Comparison of ENCODE assay signal across 17 cellular contexts in the genomic region with DNA sequence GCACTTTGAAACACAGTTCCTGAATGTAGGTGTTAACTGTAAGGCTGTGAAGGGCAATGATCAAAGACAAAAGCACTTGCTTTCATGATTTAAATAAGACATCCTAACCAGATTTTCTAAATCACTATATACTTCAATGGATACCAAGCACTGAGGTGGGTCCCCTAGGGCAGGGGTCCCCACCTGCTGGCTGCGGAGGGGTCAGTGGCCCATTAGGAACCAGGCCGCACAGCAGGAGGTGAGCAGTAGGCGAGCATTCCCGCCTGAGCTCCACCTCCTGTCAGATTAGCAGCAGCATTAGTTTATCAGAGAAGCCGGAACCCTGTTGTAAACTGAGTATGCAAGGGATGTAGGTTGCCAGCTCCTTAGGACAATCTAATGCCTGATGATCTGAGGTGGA. TPM values are rescaled to one million over a fixed set of nuclear protein-coding genes. Genes with fewer than 3 reads are reported as not detected.
DNase-seq lines count a peak whose midpoint lies in the region; ATAC-seq and TF ChIP-seq lines count a peak whose summit lies in the region.
"Had no signal": no experiment of that assay in that cellular context is flagged by ENCODE, and none has a peak within 500 bp of the region (broad histone marks: within the 10 kb centered on the region; RNA-seq: fewer than 3 reads in every experiment).

No MANE protein-coding gene starts in this region.

- CTCF ChIA-PET in MCF 10A (lab: Yijun Ruan, JAX): interaction anchor here (0.6 kb wide), 1 partner anchor 136 kb away, joined by 4 read pairs; no protein-coding TSS in a partner anchor

- no peak for DNase-seq in breast epithelium (ENCODE audit: low spot score in 2 of 2)
- no peak for DNase-seq in MCF 10A (ENCODE audit: unreplicated experiment)
- DNase-seq in activated naive CD4-positive, alpha-beta T cell treated with anti-CD3 and anti-CD28 coated beads, Interleukin-2, amount 50 U/mL, for 72 hours (ENCODE audit: low spot score in 2 of 2): no peak
- DNase-seq in memory B cell (ENCODE audit: low spot score in 2 of 2): no peak
- DNase-seq in thyroid gland: no peak
- DNase-seq in NCI-H2029 (lab: John Stamatoyannopoulos, UW): no peak
- DNase-seq: activated CD4-positive, CD25-positive, alpha-beta regulatory T cell treated with anti-CD3 and anti-CD28 coated beads, Interleukin-2, amount 50 U/mL, for 72 hours; activated effector memory CD4-positive, alpha-beta T cell treated with Interleukin-2 at 50 U/mL for 16 hours; DMS79; left lung; NCI-H1694 treated with DMSO at 0.1 percent for 48 hours; NCI-H510A treated with DMSO at 0.1 percent for 48 hours; PC-3; spleen had no signal

- peaks cover 26% of the 10 kb centered on the region for H3K4me1 Mint-ChIP-seq in MCF 10A (ENCODE audit: insufficient read depth, unreplicated experiment)
- H3K4me1 Mint-ChIP-seq in memory B cell: peaks cover 48% of the 10 kb centered on the region

- H3K9me3 Mint-ChIP-seq in MCF 10A (ENCODE audit: unreplicated experiment) (no peaks in the 10 kb centered on the region), memory B cell (peaks cover 2% of the 10 kb centered on the region)
- H3K9me3 Mint-ChIP-seq in activated naive CD4-positive, alpha-beta T cell treated with anti-CD3 and anti-CD28 coated beads, Interleukin-2, amount 50 U/mL, for 72 hours: peaks cover 0 to 12% of the 10 kb centered on the region in 2 donors

- H3K9me3 ChIP-seq in breast epithelium (no peaks in the 10 kb centered on the region), thyroid gland (no peaks in the 10 kb centered on the region)
- H3K9me3 ChIP-seq: left lung had no signal

- BruUV-seq in MCF 10A (replicated peaks; lab: Mats Ljungman, UMichigan): no TSS peak

- H3K27me3 Mint-ChIP-seq in MCF 10A (ENCODE audit: insufficient read depth, unreplicated experiment) (no peaks in the 10 kb centered on the region), memory B cell (no peaks in the 10 kb centered on the region)

- H3K27me3 ChIP-seq in breast epithelium (no peaks in the 10 kb centered on the region), thyroid gland (no peaks in the 10 kb centered on the region)
- H3K27me3 ChIP-seq: left lung, spleen had no signal

- ATAC-seq in activated naive CD4-positive, alpha-beta T cell treated with anti-CD3 and anti-CD28 coated beads, Interleukin-2, amount 50 U/mL, for 72 hours: no peak
- no peak for ATAC-seq in memory B cell (ENCODE audit: low read depth)
- no peak for ATAC-seq in HG03439 (IDR thresholded peaks at IDR 0.05; ENCODE audit: unreplicated experiment)
- no peak for ATAC-seq in GM21529 (IDR thresholded peaks at IDR 0.05; ENCODE audit: unreplicated experiment)
- ATAC-seq: left lung, PC-3 had no signal

- H3K36me3 Mint-ChIP-seq in MCF 10A (ENCODE audit: insufficient read depth, unreplicated experiment) (peaks cover 48% of the 10 kb centered on the region), memory B cell (peaks cover 10% of the 10 kb centered on the region)
- peaks cover 11 to 45% of the 10 kb centered on the region in 2 donors for H3K36me3 Mint-ChIP-seq in activated naive CD4-positive, alpha-beta T cell treated with anti-CD3 and anti-CD28 coated beads, Interleukin-2, amount 50 U/mL, for 72 hours

- no peak overlapping the region for H3K4me3 Mint-ChIP-seq in MCF 10A (ENCODE audit: unreplicated experiment)
- H3K4me3 Mint-ChIP-seq in memory B cell: no peak overlapping the region

- H3K27ac Mint-ChIP-seq in MCF 10A (ENCODE audit: low read depth, unreplicated experiment) (no peak overlapping the region), memory B cell (peak overlapping the region; percentile 20)
- peak overlapping the region; percentile 38 to 68 for H3K27ac Mint-ChIP-seq in activated naive CD4-positive, alpha-beta T cell treated with anti-CD3 and anti-CD28 coated beads, Interleukin-2, amount 50 U/mL, for 72 hours

- TF ChIP-seq CTCF in breast epithelium (IDR thresholded peaks at IDR 0.05) (no peak), MCF 10A (IDR thresholded peaks at IDR 0.05; ENCODE audit: unreplicated experiment) (no peak), thyroid gland (IDR thresholded peaks at IDR 0.05) (no peak)

- H3K4me1 ChIP-seq in breast epithelium (peaks cover 3 to 33% of the 10 kb centered on the region in 2 donors), thyroid gland (peaks cover 82 to 87% of the 10 kb centered on the region in 2 donors)

- H3K36me3 ChIP-seq in breast epithelium: no peaks in the 10 kb centered on the region
- H3K36me3 ChIP-seq in thyroid gland: peaks cover 0 to 4% of the 10 kb centered on the region in 2 donors
- H3K36me3 ChIP-seq: left lung had no signal

- peak overlapping the region in 1 of 3 donors; percentile 39 for H3K4me3 ChIP-seq in breast epithelium
- H3K4me3 ChIP-seq in thyroid gland (replicated peaks in 1 of 3): no peak overlapping the region
- H3K4me3 ChIP-seq: left lung had no signal

- TF ChIP-seq POLR2A in breast epithelium (IDR thresholded peaks at IDR 0.05): no peak
- no peak for TF ChIP-seq POLR2A in thyroid gland (IDR thresholded peaks at IDR 0.05)

- 88 to 100% methylated on average over 1 to 4 of the region's 5 CpGs for WGBS in thyroid gland, 2 donors

- POLR2A ChIA-PET in MCF 10A (lab: Yijun Ruan, JAX): interaction anchor here (0.7 to 1.7 kb wide), 4 partner anchors 11 to 88 kb away, joined by 3 to 5 read pairs (median 4); no protein-coding TSS in a partner anchor

- intact Hi-C loops in breast epithelium (cut with DNase I; ENCODE audit: low total_unique reads): no loop called here
- intact Hi-C loops in MCF 10A (cut with micrococcal nuclease): no loop called here
- intact Hi-C loops in thyroid gland (cut with DNase I): no loop called here

- H3K27ac ChIP-seq in breast epithelium: peak overlapping the region; percentile 70 to 84
- peak overlapping the region; percentile 54 to 71 (median 68) for H3K27ac ChIP-seq in thyroid gland
- H3K27ac ChIP-seq: KMS-11 had no signal

RNA-seq across cellular contexts. Expression of a gene that starts 7.1 kb away (rescaled TPM):
- total RNA-seq in breast epithelium (100 to 1,000 TPM in 2 of 3 donors, 10 to 100 TPM in 1; 63.8 to 133 (median 124) TPM), MCF 10A (2022) (135 and 180 TPM in 2 replicates), thyroid gland (100 to 1,000 TPM; 139 to 157 (median 144) TPM)
- 10 to 100 TPM; 44.7 to 82.2 TPM for total RNA-seq in activated naive CD4-positive, alpha-beta T cell treated with anti-CD3 and anti-CD28 coated beads, Interleukin-2, amount 50 U/mL, for 72 hours

RNA-seq across cellular contexts. Expression of a gene that starts 44.9 kb away (rescaled TPM):
- total RNA-seq in breast epithelium (10 to 100 TPM; 60.6 to 100.0 (median 95.9) TPM), MCF 10A (2022) (142 and 179 TPM in 2 replicates), thyroid gland (100 to 1,000 TPM in 1 of 4 donors, 10 to 100 TPM in 3; 80.3 to 115 (median 82.3) TPM)
- 100 to 1,000 TPM; 259 to 273 TPM for total RNA-seq in activated naive CD4-positive, alpha-beta T cell treated with anti-CD3 and anti-CD28 coated beads, Interleukin-2, amount 50 U/mL, for 72 hours
